In genomic region chr3:11969986-11970385, GRCh38 we compare ENCODE assay signal across 24 cellular contexts. TPM values are rescaled to one million over a fixed set of nuclear protein-coding genes. Genes with fewer than 3 reads are reported as not detected.
"Had no signal": no experiment of that assay in that cellular context is flagged by ENCODE, and none has a peak within 500 bp of the region (broad histone marks: within the 10 kb centered on the region; RNA-seq: fewer than 3 reads in every experiment).

No MANE protein-coding gene starts in this region.

- H3K27ac ChIP-seq: brain microvascular endothelial cell, esophagus muscularis mucosa, foreskin keratinocyte, heart left ventricle, left lung, lower lobe of right lung, skin epidermis, stomach, suprapubic skin, tibial artery had no signal

- H3K9me3 ChIP-seq: esophagus muscularis mucosa, left lung, lower lobe of right lung, suprapubic skin, tibial artery had no signal

- DNase-seq: activated CD4-positive, alpha-beta T cell treated with anti-CD3 and anti-CD28 coated beads for 48 hours; activated CD4-positive, alpha-beta T cell treated with anti-CD3 and anti-CD28 coated beads, Interleukin-2, amount 50 U/mL, for 48 hours; activated effector memory CD4-positive, alpha-beta T cell treated with Interleukin-2 at 50 U/mL for 16 hours; activated naive CD4-positive, alpha-beta T cell treated with anti-CD3 and anti-CD28 coated beads, Interleukin-2, amount 10 ng/mL, durations not matched to agents 7 days and 5 days; activated naive CD8-positive, alpha-beta T cell treated with anti-CD3 and anti-CD28 coated beads, Interleukin-2, amount 10 ng/mL, durations not matched to agents 7 days and 5 days; brain microvascular endothelial cell; dermis blood vessel endothelial cell; effector CD4-positive, alpha-beta T cell; foreskin keratinocyte; heart left ventricle; kidney glomerular epithelial cell; left lung; lower lobe of right lung; mesenchymal stem cell; natural killer cell; stimulated activated CD4-positive, alpha-beta T cell treated with anti-CD3 and anti-CD28 coated beads, Interleukin-4, amount 100 ng/mL, for 24 hours; stimulated activated CD8-positive, alpha-beta memory T cell treated with anti-CD3 and anti-CD28 coated beads, Interleukin-4, amount 100 ng/mL, for 48 hours; stimulated activated naive B cell treated with anti-CD40 and anti-IgM and Interleukin-4, amounts not matched to agents 10 μg/mL and 1 μg/mL and 100 μg/mL, for 72 hours; stomach; T-helper 1 cell; tibial artery had no signal

- H3K27me3 ChIP-seq: brain microvascular endothelial cell, stomach had no signal

- H3K4me3 ChIP-seq: esophagus muscularis mucosa, heart left ventricle, left lung, lower lobe of right lung, skin epidermis, stomach, suprapubic skin, tibial artery had no signal

- H3K4me1 ChIP-seq: esophagus muscularis mucosa, foreskin keratinocyte, heart left ventricle, left lung, lower lobe of right lung, stomach, suprapubic skin, tibial artery had no signal

- H3K36me3 ChIP-seq: brain microvascular endothelial cell, esophagus muscularis mucosa, heart left ventricle, left lung, lower lobe of right lung, stomach, suprapubic skin, tibial artery had no signal

RNA-seq across cellular contexts. Expression of gene SYN2, which starts 34.2 kb away (rescaled TPM):
- total RNA-seq: activated naive CD8-positive, alpha-beta T cell treated with anti-CD3 and anti-CD28 coated beads, Interleukin-2, amount 10 ng/mL, durations not matched to agents 7 days and 5 days had no signal
